Comparison of ENCODE assay signal across 19 cellular contexts in genomic region chr4:64405761-64406160, GRCh38. TPM values are rescaled to one million over a fixed set of nuclear protein-coding genes. Genes with fewer than 3 reads are reported as not detected.
"Had no signal": no experiment of that assay in that cellular context is flagged by ENCODE, and none has a peak within 500 bp of the region (broad histone marks: within the 10 kb centered on the region; RNA-seq: fewer than 3 reads in every experiment).

No MANE protein-coding gene starts in this region.

- H3K27me3 ChIP-seq: dorsolateral prefrontal cortex, left lung, ovary, right lobe of liver, uterus had no signal

- H3K36me3 ChIP-seq: left lung, ovary, right lobe of liver, uterus had no signal

- ATAC-seq: left lung, mucosa of descending colon, natural killer cell, right lobe of liver had no signal

- H3K9me3 ChIP-seq: left lung, mucosa of descending colon, ovary, right lobe of liver, uterus had no signal

- H3K4me3 ChIP-seq: dorsolateral prefrontal cortex, left lung, lung, mucosa of descending colon, ovary, right lobe of liver, uterus had no signal

- H3K4me1 ChIP-seq: left lung, right lobe of liver, uterus had no signal

- H3K27ac ChIP-seq: dorsolateral prefrontal cortex, left lung, ovary, right lobe of liver, uterus had no signal

- DNase-seq: cortex of kidney; dorsolateral prefrontal cortex; effector CD8-positive, alpha-beta T cell; immature natural killer cell; left lung; mesenchymal stem cell; mucosa of descending colon; natural killer cell; nucleus accumbens; ovary; right lobe of liver; stimulated activated CD4-positive, alpha-beta T cell treated with anti-CD3 and anti-CD28 coated beads, Interleukin-2, amount 100 ng/mL, for 24 hours; stimulated activated naive CD4-positive, alpha-beta T cell; uterus had no signal

RNA-seq across cellular contexts. Expression of gene TECRL, which starts 3.5 kb away (rescaled TPM):
- total RNA-seq: frontal cortex, myocyte, natural killer cell, neural crest cell, right lobe of liver, uterus had no signal
- polyA plus RNA-seq: immature natural killer cell, keratinocyte had no signal
